Comparison of ENCODE assay signal across 2 cellular contexts in genomic region chr1:172623748-172624147, GRCh38.
TF ChIP-seq lines count a peak whose summit lies in the region.

No MANE protein-coding gene starts in this region.

TF ChIP-seq in HCT116, 20 proteins besides CTCF, POLR2A, EP300 and RAD21:
- no peak for TF ChIP-seq REST (IDR thresholded peaks at IDR 0.05; ENCODE audit: low read depth)
- no peak for TF ChIP-seq POLR2AphosphoS5 (IDR thresholded peaks at IDR 0.05; ENCODE audit: low read depth, low read length)
- no peak for TF ChIP-seq ZBTB33 (IDR thresholded peaks at IDR 0.05; ENCODE audit: extremely low read depth, insufficient replicate concordance, low read length)
- TF ChIP-seq TCF7L2 (IDR thresholded peaks at IDR 0.05; ENCODE audit: borderline replicate concordance, extremely low read depth, insufficient read depth, insufficient read length) = no peak
- no peak for TF ChIP-seq ZFX (IDR thresholded peaks at IDR 0.05)
- no peak for TF ChIP-seq CBX3 (IDR thresholded peaks at IDR 0.05; ENCODE audit: low read depth)
- TF ChIP-seq CEBPB (IDR thresholded peaks at IDR 0.05; ENCODE audit: low read depth) = no peak
- no peak for TF ChIP-seq EGR1 (IDR thresholded peaks at IDR 0.05; ENCODE audit: low read depth)

TF ChIP-seq in GM12878, 131 proteins besides CTCF, POLR2A, EP300 and RAD21:
- no peak for TF ChIP-seq PAX5 (IDR thresholded peaks at IDR 0.05; ENCODE audit: borderline replicate concordance, low read depth, low read length)
- no peak for TF ChIP-seq FOXK2 (IDR thresholded peaks at IDR 0.05)
- no peak for TF ChIP-seq HCFC1 (IDR thresholded peaks at IDR 0.05; ENCODE audit: low read length)
- no peak for TF ChIP-seq ZBED1 (IDR thresholded peaks at IDR 0.05; ENCODE audit: borderline replicate concordance)
- TF ChIP-seq, protein P1, sequence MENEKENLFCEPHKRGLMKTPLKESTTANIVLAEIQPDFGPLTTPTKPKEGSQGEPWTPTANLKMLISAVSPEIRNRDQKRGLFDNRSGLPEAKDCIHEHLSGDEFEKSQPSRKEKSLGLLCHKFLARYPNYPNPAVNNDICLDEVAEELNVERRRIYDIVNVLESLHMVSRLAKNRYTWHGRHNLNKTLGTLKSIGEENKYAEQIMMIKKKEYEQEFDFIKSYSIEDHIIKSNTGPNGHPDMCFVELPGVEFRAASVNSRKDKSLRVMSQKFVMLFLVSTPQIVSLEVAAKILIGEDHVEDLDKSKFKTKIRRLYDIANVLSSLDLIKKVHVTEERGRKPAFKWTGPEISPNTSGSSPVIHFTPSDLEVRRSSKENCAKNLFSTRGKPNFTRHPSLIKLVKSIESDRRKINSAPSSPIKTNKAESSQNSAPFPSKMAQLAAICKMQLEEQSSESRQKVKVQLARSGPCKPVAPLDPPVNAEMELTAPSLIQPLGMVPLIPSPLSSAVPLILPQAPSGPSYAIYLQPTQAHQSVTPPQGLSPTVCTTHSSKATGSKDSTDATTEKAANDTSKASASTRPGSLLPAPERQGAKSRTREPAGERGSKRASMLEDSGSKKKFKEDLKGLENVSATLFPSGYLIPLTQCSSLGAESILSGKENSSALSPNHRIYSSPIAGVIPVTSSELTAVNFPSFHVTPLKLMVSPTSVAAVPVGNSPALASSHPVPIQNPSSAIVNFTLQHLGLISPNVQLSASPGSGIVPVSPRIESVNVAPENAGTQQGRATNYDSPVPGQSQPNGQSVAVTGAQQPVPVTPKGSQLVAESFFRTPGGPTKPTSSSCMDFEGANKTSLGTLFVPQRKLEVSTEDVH (IDR thresholded peaks at IDR 0.05; ENCODE audit: low read depth, partially characterized antibody) = no peak
- no peak for TF ChIP-seq MTA3 (IDR thresholded peaks at IDR 0.05; ENCODE audit: borderline replicate concordance, low read length)
